Comparison of ENCODE assay signal across 14 cellular contexts in genomic region chr12:126811401-126811800, GRCh38.
A peak's percentile ranks its signal among the peaks of the same experiment; 100 is the strongest.
DNase-seq lines count a peak whose midpoint lies in the region; ATAC-seq lines count a peak whose summit lies in the region.
"Had no signal": no experiment of that assay in that cellular context is flagged by ENCODE, and none has a peak within 500 bp of the region (broad histone marks: within the 10 kb centered on the region; RNA-seq: fewer than 3 reads in every experiment).

No MANE protein-coding gene starts in this region.

- ATAC-seq in HG02885 (IDR thresholded peaks at IDR 0.05; ENCODE audit: poor library complexity, unreplicated experiment) (no peak), GM18498 (IDR thresholded peaks at IDR 0.05; ENCODE audit: unreplicated experiment) (no peak), HG03045 (IDR thresholded peaks at IDR 0.05; ENCODE audit: unreplicated experiment) (no peak)
- ATAC-seq: GM12878 had no signal

- DNase-seq in NCI-H2081 (lab: John Stamatoyannopoulos, UW) (peak; percentile 31 to 51), NCI-H2081 treated with DMSO at 0.1 percent for 48 hours (lab: John Stamatoyannopoulos, UW) (no peak), NCI-H2171 treated with DMSO at 0.1 percent for 48 hours (lab: John Stamatoyannopoulos, UW) (peak; percentile 46), cerebellar cortex (ENCODE audit: low spot score) (peak; percentile 1), retina (peak; percentile 39)
- DNase-seq: CD8-positive, alpha-beta memory T cell; DMS79 treated with DMSO at 0.1 percent for 48 hours; NCI-H1048; NCI-H510A; SIG-M5 had no signal
